In genomic region chr11:131455843-131456704, GRCh38 we compare ENCODE assay signal across 1 cellular context.
TF ChIP-seq lines count a peak whose summit lies in the region.

No MANE protein-coding gene starts in this region.

TF ChIP-seq in HepG2, 621 proteins besides CTCF, POLR2A, EP300 and RAD21 (continued from another document):
- no peak for TF ChIP-seq IRF9 (CRISPR knock-in tag; IDR thresholded peaks at IDR 0.05; ENCODE audit: borderline replicate concordance)
- peak; percentile 38; the same call in 1 of the 2 replicates for TF ChIP-seq MAFF (IDR thresholded peaks at IDR 0.05; ENCODE audit: low read depth, low read length)
